Comparison of ENCODE assay signal across 25 cellular contexts in the genomic region with DNA sequence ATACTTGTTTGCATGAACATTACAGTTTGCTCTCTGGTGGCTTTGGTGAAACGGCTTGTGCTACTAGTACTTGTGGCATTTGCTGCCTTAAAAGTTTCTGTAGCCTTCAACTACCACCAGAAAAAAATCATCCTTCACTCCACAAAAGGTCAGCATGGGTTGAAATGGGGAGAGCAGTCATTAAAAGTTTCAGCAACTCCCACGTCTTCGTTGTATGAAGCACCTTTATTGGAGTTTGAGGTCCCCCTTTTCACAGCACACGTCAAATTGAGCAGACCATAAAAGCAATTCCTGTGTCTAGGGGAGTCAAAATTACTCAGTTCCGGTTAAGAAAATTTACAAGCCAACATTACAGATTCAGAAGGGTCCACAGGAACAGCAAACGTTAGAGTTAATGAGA. TPM values are rescaled to one million over a fixed set of nuclear protein-coding genes. Genes with fewer than 3 reads are reported as not detected.
"Had no signal": no experiment of that assay in that cellular context is flagged by ENCODE, and none has a peak within 500 bp of the region (broad histone marks: within the 10 kb centered on the region; RNA-seq: fewer than 3 reads in every experiment).

No MANE protein-coding gene starts in this region.

- H3K4me1 Mint-ChIP-seq: activated B cell treated with CpG ODN at 0.5 μM for 24 hours; activated CD4-positive, alpha-beta T cell treated with anti-CD3 and anti-CD28 coated beads, Interleukin-2, amount 10 ng/mL, durations not matched to agents 24 days and 14 days; activated naive CD4-positive, alpha-beta T cell treated with anti-CD3 and anti-CD28 coated beads, Interleukin-2, amount 50 U/mL, for 24 hours; activated naive CD8-positive, alpha-beta T cell treated with anti-CD3 and anti-CD28 coated beads, Interleukin-2, amount 10 ng/mL, durations not matched to agents 7 days and 5 days; brain had no signal

- H3K4me3 Mint-ChIP-seq: activated B cell treated with CpG ODN at 0.5 μM for 24 hours; activated CD4-positive, alpha-beta memory T cell treated with anti-CD3 and anti-CD28 coated beads, Interleukin-2, amount 10 ng/mL, durations not matched to agents 7 days and 5 days; activated CD4-positive, alpha-beta T cell treated with anti-CD3 and anti-CD28 coated beads, Interleukin-2, amount 10 ng/mL, durations not matched to agents 24 days and 14 days; activated naive CD4-positive, alpha-beta T cell treated with anti-CD3 and anti-CD28 coated beads for 36 hours; activated naive CD4-positive, alpha-beta T cell treated with anti-CD3 and anti-CD28 coated beads, Interleukin-2, amount 50 U/mL, for 24 hours; activated naive CD8-positive, alpha-beta T cell treated with anti-CD3 and anti-CD28 coated beads, Interleukin-2, amount 10 ng/mL, durations not matched to agents 7 days and 5 days; activated T-cell treated with anti-CD3 and anti-CD28 coated beads, Interleukin-2, amount 50 U/mL, for 4 hours; brain; T-helper 17 cell; T-helper 2 cell treated with Interferon-gamma antibody and Interleukin-4, amounts not matched to agents 5 μg/mL and 100 μg/mL, for 36 hours had no signal

- H3K27ac Mint-ChIP-seq: activated B cell treated with CpG ODN at 0.5 μM for 24 hours; activated CD4-positive, alpha-beta memory T cell treated with anti-CD3 and anti-CD28 coated beads, Interleukin-2, amount 10 ng/mL, durations not matched to agents 7 days and 5 days; activated CD4-positive, alpha-beta T cell treated with anti-CD3 and anti-CD28 coated beads, Interleukin-2, amount 10 ng/mL, durations not matched to agents 24 days and 14 days; activated naive CD4-positive, alpha-beta T cell treated with anti-CD3 and anti-CD28 coated beads for 36 hours; activated naive CD4-positive, alpha-beta T cell treated with anti-CD3 and anti-CD28 coated beads, Interleukin-2, amount 50 U/mL, for 24 hours; activated naive CD8-positive, alpha-beta T cell treated with anti-CD3 and anti-CD28 coated beads, Interleukin-2, amount 10 ng/mL, durations not matched to agents 7 days and 5 days; activated T-helper 2 cell treated with anti-CD3 and anti-CD28 coated beads, Interferon-gamma antibody, Interleukin-2, Interleukin-4, amounts not matched to agents 10 μg/mL and 5 μg/mL and 100 μg/mL, durations not matched to agents 14 hours and 24 hours and 36 hours; brain; T-helper 17 cell; T-helper 2 cell treated with Interferon-gamma antibody and Interleukin-4, amounts not matched to agents 5 μg/mL and 100 μg/mL, for 36 hours had no signal

- DNase-seq: activated B cell treated with CpG ODN at 0.5 μM for 24 hours; activated CD4-positive, alpha-beta memory T cell treated with anti-CD3 and anti-CD28 coated beads, Interleukin-2, amount 10 ng/mL, durations not matched to agents 7 days and 5 days; activated CD4-positive, alpha-beta T cell treated with anti-CD3 and anti-CD28 coated beads, Interleukin-2, amount 10 ng/mL, durations not matched to agents 24 days and 14 days; activated CD4-positive, alpha-beta T cell treated with anti-CD3 and anti-CD28 coated beads, Interleukin-2, amount 50 U/mL, for 4 hours; activated effector memory CD4-positive, alpha-beta T cell treated with anti-CD3 and anti-CD28 coated beads, Interleukin-2, amount 50 U/mL, for 16 hours; activated naive CD4-positive, alpha-beta T cell treated with anti-CD3 and anti-CD28 coated beads for 36 hours; activated naive CD8-positive, alpha-beta T cell treated with anti-CD3 and anti-CD28 coated beads, Interleukin-2, amount 10 ng/mL, durations not matched to agents 7 days and 5 days; activated T-cell treated with anti-CD3 and anti-CD28 coated beads, Interleukin-2, amount 50 U/mL, for 4 hours; central memory CD4-positive, alpha-beta T cell; cerebellar nuclear complex; colonic mucosa; effector CD8-positive, alpha-beta T cell; esophagus squamous epithelium; foreskin melanocyte; T-helper 1 cell; T-helper 17 cell; T1000; WERI-Rb-1 had no signal

- ATAC-seq: activated CD4-positive, CD25-positive, alpha-beta regulatory T cell treated with anti-CD3 and anti-CD28 coated beads, Interleukin-2, amount 50 U/mL, for 24 hours; activated T-cell treated with anti-CD3 and anti-CD28 coated beads, Interleukin-2, amount 50 U/mL, for 4 hours; gastroesophageal sphincter; T-helper 17 cell had no signal

- H3K9me3 Mint-ChIP-seq: activated B cell treated with CpG ODN at 0.5 μM for 24 hours; activated CD4-positive, alpha-beta memory T cell treated with anti-CD3 and anti-CD28 coated beads, Interleukin-2, amount 10 ng/mL, durations not matched to agents 7 days and 5 days; activated CD4-positive, alpha-beta T cell treated with anti-CD3 and anti-CD28 coated beads, Interleukin-2, amount 10 ng/mL, durations not matched to agents 24 days and 14 days; activated naive CD4-positive, alpha-beta T cell treated with anti-CD3 and anti-CD28 coated beads for 36 hours; activated naive CD4-positive, alpha-beta T cell treated with anti-CD3 and anti-CD28 coated beads, Interleukin-2, amount 50 U/mL, for 24 hours; activated naive CD8-positive, alpha-beta T cell treated with anti-CD3 and anti-CD28 coated beads, Interleukin-2, amount 10 ng/mL, durations not matched to agents 7 days and 5 days; activated T-cell treated with anti-CD3 and anti-CD28 coated beads, Interleukin-2, amount 50 U/mL, for 4 hours; activated T-helper 2 cell treated with anti-CD3 and anti-CD28 coated beads, Interferon-gamma antibody, Interleukin-2, Interleukin-4, amounts not matched to agents 10 μg/mL and 5 μg/mL and 100 μg/mL, durations not matched to agents 14 hours and 24 hours and 36 hours; brain; T-helper 2 cell treated with Interferon-gamma antibody and Interleukin-4, amounts not matched to agents 5 μg/mL and 100 μg/mL, for 36 hours had no signal

- H3K27me3 Mint-ChIP-seq: activated B cell treated with CpG ODN at 0.5 μM for 24 hours; activated CD4-positive, alpha-beta memory T cell treated with anti-CD3 and anti-CD28 coated beads, Interleukin-2, amount 10 ng/mL, durations not matched to agents 7 days and 5 days; activated CD4-positive, alpha-beta T cell treated with anti-CD3 and anti-CD28 coated beads, Interleukin-2, amount 10 ng/mL, durations not matched to agents 24 days and 14 days; activated naive CD4-positive, alpha-beta T cell treated with anti-CD3 and anti-CD28 coated beads, Interleukin-2, amount 50 U/mL, for 24 hours; activated naive CD8-positive, alpha-beta T cell treated with anti-CD3 and anti-CD28 coated beads, Interleukin-2, amount 10 ng/mL, durations not matched to agents 7 days and 5 days; brain; T-helper 17 cell had no signal

RNA-seq across cellular contexts. Expression of a gene that starts 23.0 kb away (rescaled TPM):
- total RNA-seq: ascending aorta had no signal
